Comparison of ENCODE assay signal across 9 cellular contexts in genomic region chr3:184812845-184813157, GRCh38. TPM values are rescaled to one million over a fixed set of nuclear protein-coding genes. Genes with fewer than 3 reads are reported as not detected.
DNase-seq lines count a peak whose midpoint lies in the region; ATAC-seq, FAIRE-seq and TF ChIP-seq lines count a peak whose summit lies in the region.
"Had no signal": no experiment of that assay in that cellular context is flagged by ENCODE, and none has a peak within 500 bp of the region (broad histone marks: within the 10 kb centered on the region; RNA-seq: fewer than 3 reads in every experiment).

No MANE protein-coding gene starts in this region.

- no peak overlapping the region for H2BK5ac ChIP-seq in mesenchymal stem cell (ENCODE audit: low read depth, low read length, poor library complexity, severe bottlenecking)

- peaks cover 6% of the 10 kb centered on the region for H3K36me3 Mint-ChIP-seq in activated naive CD4-positive, alpha-beta T cell treated with anti-CD3 and anti-CD28 coated beads, Interleukin-2, amount 50 U/mL, for 24 hours

- SMC1A ChIA-PET in GM12878 (lab: Charles Lee; ENCODE audit: uncharacterized antibody, unreplicated experiment) = interaction anchor here (2.9 kb wide), 1 partner anchor 11 kb away, joined by 24 read pairs; no protein-coding TSS in a partner anchor

- H3K4me1 ChIP-seq in GM12878 (ENCODE audit: control insufficient read depth, insufficient read depth, low read length) = peaks cover 16% of the 10 kb centered on the region
- peaks cover 5% of the 10 kb centered on the region for H3K4me1 ChIP-seq in mesenchymal stem cell (ENCODE audit: control insufficient read depth, insufficient read depth, low read depth, low read length)
- no peaks in the 10 kb centered on the region for H3K4me1 ChIP-seq in urinary bladder (ENCODE audit: insufficient read depth)

- in situ Hi-C loops in GM12878 (cut with MboI) = no loop called here

- FAIRE-seq in GM12878 (lab: Jason Lieb, UNC) = no peak

- H3K14ac ChIP-seq in mesenchymal stem cell (ENCODE audit: low read length in 2 of 2) = peak overlapping the region in 1 of 2 experiments; percentile 82

- BruUV-seq in GM12878 (replicated peaks; lab: Mats Ljungman, UMichigan) = no TSS peak

- H4K91ac ChIP-seq in mesenchymal stem cell (ENCODE audit: low read length) = peak overlapping the region; percentile 62

- no peak overlapping the region for H3K23ac ChIP-seq in mesenchymal stem cell (ENCODE audit: low read length in 2 of 2)

- H3K4me1 Mint-ChIP-seq in activated naive CD4-positive, alpha-beta T cell treated with anti-CD3 and anti-CD28 coated beads, Interleukin-2, amount 50 U/mL, for 24 hours = peaks cover 66% of the 10 kb centered on the region

- H3K9me3 ChIP-seq in GM12878 (replicated peaks; ENCODE audit: control insufficient read depth, insufficient read depth, low read length) (no peaks in the 10 kb centered on the region), mesenchymal stem cell (ENCODE audit: control insufficient read depth, low read length) (no peaks in the 10 kb centered on the region)

- intact Hi-C loops in GM12878 (cut with micrococcal nuclease; ENCODE audit: unreplicated experiment) = no loop called here

- 31% methylated on average over 7 of the region's 7 CpGs for WGBS in GM12878 (ENCODE audit: insufficient coverage, insufficient replicate concordance, low lambda C conversion rate, missing lambda C conversion rate)
- WGBS in mesenchymal stem cell = 29% methylated on average over 6 of the region's 7 CpGs
- 28% methylated on average over 7 of the region's 7 CpGs for WGBS in urinary bladder

- peak overlapping the region; percentile 63 for H3K27ac Mint-ChIP-seq in activated naive CD4-positive, alpha-beta T cell treated with anti-CD3 and anti-CD28 coated beads, Interleukin-2, amount 50 U/mL, for 24 hours

- peaks cover 31% of the 10 kb centered on the region for H3K79me1 ChIP-seq in mesenchymal stem cell (replicated peaks; ENCODE audit: low read length, poor library complexity, severe bottlenecking)

- CTCF ChIA-PET in GM12878 (lab: Yijun Ruan, JAX) = interaction anchor here (0.8 to 1.6 kb wide), 4 partner anchors 10 to 14 kb away, joined by 3 to 10 read pairs (median 4); no protein-coding TSS in a partner anchor

- H2AFZ ChIP-seq in GM12878 (ENCODE audit: control insufficient read depth, low read depth, low read length) (peak overlapping the region; percentile 98), mesenchymal stem cell (ENCODE audit: low read depth, low read length) (peak overlapping the region; percentile 68)

- no peak for TF ChIP-seq POLR2A in GM12878 (IDR thresholded peaks at IDR 0.05; ENCODE audit: low read depth, low read length)

- H3K4me3 Mint-ChIP-seq in activated naive CD4-positive, alpha-beta T cell treated with anti-CD3 and anti-CD28 coated beads, Interleukin-2, amount 50 U/mL, for 24 hours = peak overlapping the region; percentile 93

- RAD21 ChIA-PET in GM12878 (lab: Charles Lee; ENCODE audit: unreplicated experiment) = interaction anchor here (1.4 kb wide), 1 partner anchor 10 kb away, joined by 3 read pairs; no protein-coding TSS in a partner anchor

- H3K27ac ChIP-seq in GM12878 (ENCODE audit: control insufficient read depth, insufficient read depth) = peak overlapping the region; percentile 54; the same call in 1 of the 2 replicates
- H3K27ac ChIP-seq in mesenchymal stem cell (ENCODE audit: low read length, poor library complexity, severe bottlenecking) = no peak overlapping the region
- H3K27ac ChIP-seq in urinary bladder (ENCODE audit: low read depth) = no peak overlapping the region

- no peak overlapping the region for H2AK5ac ChIP-seq in mesenchymal stem cell (ENCODE audit: low read length, severe bottlenecking)

- H3K36me3 ChIP-seq in GM12878 (ENCODE audit: control insufficient read depth in 2 of 2, insufficient read depth in 2 of 2, low read length in 1 of 2) (no peaks in the 10 kb centered on the region), mesenchymal stem cell (ENCODE audit: control insufficient read depth in 1 of 2, insufficient read depth in 2 of 2, low read depth in 1 of 2, low read length in 2 of 2) (peaks cover 2 to 17% of the 10 kb centered on the region in 2 experiments), urinary bladder (ENCODE audit: insufficient read depth) (no peaks in the 10 kb centered on the region)

- H2BK12ac ChIP-seq in mesenchymal stem cell (ENCODE audit: low read length in 2 of 2) = peak overlapping the region in 1 of 2 experiments; percentile 86

- H3K27me3 Mint-ChIP-seq in activated naive CD4-positive, alpha-beta T cell treated with anti-CD3 and anti-CD28 coated beads, Interleukin-2, amount 50 U/mL, for 24 hours = no peaks in the 10 kb centered on the region

- no peaks in the 10 kb centered on the region for H3K9me3 Mint-ChIP-seq in activated naive CD4-positive, alpha-beta T cell treated with anti-CD3 and anti-CD28 coated beads, Interleukin-2, amount 50 U/mL, for 24 hours

- peak overlapping the region; percentile 97 for H3K4me2 ChIP-seq in GM12878 (ENCODE audit: control insufficient read depth, insufficient read depth)
- peak overlapping the region; percentile 93 for H3K4me2 ChIP-seq in mesenchymal stem cell (ENCODE audit: low read length, poor library complexity, severe bottlenecking)

- H4K20me1 ChIP-seq in GM12878 (ENCODE audit: control insufficient read depth, insufficient read depth) = no peaks in the 10 kb centered on the region

- H3K27me3 ChIP-seq in GM12878 (replicated peaks in 1 of 2; ENCODE audit: control insufficient read depth in 2 of 2, insufficient read depth in 2 of 2, low read length in 1 of 2) (no peaks in the 10 kb centered on the region), mesenchymal stem cell (ENCODE audit: control insufficient read depth in 1 of 2, insufficient read depth in 1 of 2, low read length in 2 of 2) (no peaks in the 10 kb centered on the region)

- POLR2A ChIA-PET in GM12878 (lab: Charles Lee) = interaction anchor here (1.0 kb wide), 1 partner anchor 222 kb away, joined by 3 read pairs; no protein-coding TSS in a partner anchor

- ATAC-seq in GM12878 = peak; percentile 29; the same call in 2 of the 3 replicates
- ATAC-seq in GM21515 (IDR thresholded peaks at IDR 0.05; ENCODE audit: unreplicated experiment) = no peak

- no peak for TF ChIP-seq RAD21 in GM12878 (IDR thresholded peaks at IDR 0.05; ENCODE audit: insufficient read depth, low read depth, low read length)

- H3K4ac ChIP-seq in mesenchymal stem cell (ENCODE audit: low read depth in 1 of 2, low read length in 2 of 2) = peak overlapping the region in 1 of 2 experiments; percentile 1

- peaks cover 18% of the 10 kb centered on the region for H3K79me2 ChIP-seq in GM12878 (ENCODE audit: control insufficient read depth, insufficient read depth, low read length)

- H3K18ac ChIP-seq in mesenchymal stem cell (ENCODE audit: low read depth in 1 of 2, low read length in 2 of 2) = peak overlapping the region; percentile 71 to 86

- H3K4me3 ChIP-seq in GM12878 = peak overlapping the region; percentile 74
- peak overlapping the region; percentile 93 for H3K4me3 ChIP-seq in mesenchymal stem cell (ENCODE audit: insufficient read depth in 1 of 2, low read depth in 1 of 2, low read length in 2 of 2)
- H3K4me3 ChIP-seq in urinary bladder (ENCODE audit: low read depth, low read length) = peak overlapping the region; percentile 73

- no peak for TF ChIP-seq EP300 in GM12878 (IDR thresholded peaks at IDR 0.05; ENCODE audit: borderline replicate concordance in 1 of 2, control insufficient read depth in 1 of 2, low read depth in 2 of 2, low read length in 2 of 2)

- no peak for DNase-seq in activated naive CD4-positive, alpha-beta T cell treated with Interleukin-2 at 50 U/mL for 16 hours
- no peak for DNase-seq in GM12878 (ENCODE audit: low read depth, low spot score)
- DNase-seq in mesenchymal stem cell = no peak
- no peak for DNase-seq in NCI-H2029 (lab: John Stamatoyannopoulos, UW)
- DNase-seq in HPDE6-E6E7 (ENCODE audit: extremely low spot score) = no peak
- DNase-seq: occipital lobe had no signal

- H4K8ac ChIP-seq in mesenchymal stem cell (ENCODE audit: low read length) = peak overlapping the region; percentile 58

- peak overlapping the region; percentile 61 for H3K9ac ChIP-seq in GM12878 (ENCODE audit: control insufficient read depth, insufficient read depth, low read length)
- peak overlapping the region; percentile 92 for H3K9ac ChIP-seq in mesenchymal stem cell (ENCODE audit: low read length)

- no peak for TF ChIP-seq CTCF in GM12878 (IDR thresholded peaks at IDR 0.05 in 2 of 3, conservative IDR thresholded peaks at IDR 0.05 in 1 of 3; ENCODE audit: control insufficient read depth in 2 of 3, extremely low read depth in 1 of 3, insufficient read depth in 1 of 3, low read depth in 3 of 3, low read length in 3 of 3)

- H2BK15ac ChIP-seq in mesenchymal stem cell (ENCODE audit: low read depth, poor library complexity, severe bottlenecking) = no peak overlapping the region

- no peak overlapping the region for H2BK120ac ChIP-seq in mesenchymal stem cell (ENCODE audit: low read depth, low read length)

TF ChIP-seq in GM12878, 131 proteins besides CTCF, POLR2A, EP300 and RAD21 (continues in another document):
- TF ChIP-seq TCF7 (IDR thresholded peaks at IDR 0.05; ENCODE audit: borderline replicate concordance) = no peak
- no peak for TF ChIP-seq PML (IDR thresholded peaks at IDR 0.05; ENCODE audit: low read length)
- no peak for TF ChIP-seq ZNF384 (IDR thresholded peaks at IDR 0.05; ENCODE audit: borderline replicate concordance, low read depth, low read length)

RNA-seq across cellular contexts. Expression of gene VPS8, which starts 0.8 kb away (rescaled TPM):
- 402 and 419 TPM in 2 replicates for total RNA-seq in GM12878 (2013; cell fraction: nucleolus; rRNA removed)
- total RNA-seq in GM12878 (2014; rRNA removed) (23.2 and 35.9 TPM in 2 replicates), GM12878 (2014; rRNA removed; fragmentation: Illumina TruSeq; extraction: Trizol) (34.7 and 35.5 TPM in 2 replicates), GM12878 (2021) (27.6 and 29.3 TPM in 2 replicates), urinary bladder (200 TPM)
- polyA plus RNA-seq in GM12878 (2011; ENCODE audit: low read depth) = 11.3 TPM
- polyA plus RNA-seq in GM12878 (2011; rRNA removed) (32.7 and 50.5 TPM in 2 replicates), GM12878 (2014; fragmentation: Illumina TruSeq; extraction: Trizol) (18.4 and 24.1 TPM in 2 replicates), GM12878 (2014; fragmentation: Nextera tagmentation; extraction: Ambion mirVana) (10 to 100 TPM in 1 of 2 experiments, 1 to 10 TPM in 1; 8.9 to 11.4 TPM), GM12878 (2014; rRNA removed) (14.5 and 17.5 TPM in 2 replicates), GM12878 (2016; fragmentation: Nextera tagmentation; extraction: Ambion mirVana) (10 to 100 TPM; 18.7 to 23.9 TPM), urinary bladder (14.0 TPM)
- polyA plus RNA-seq in GM12878 (2011; cell fraction: cytosol; rRNA removed) = 11.0 and 12.0 TPM in 2 replicates
- 72.5 and 77.4 TPM in 2 replicates for polyA plus RNA-seq in GM12878 (2011; cell fraction: nucleus; rRNA removed)
- polyA plus RNA-seq in GM12878 (2012) = 12.1 and 13.5 TPM in 2 replicates
- 72.2 and 93.0 TPM in 2 replicates for polyA minus RNA-seq in GM12878 (2011; rRNA and poly(A)+ RNA removed)
- polyA minus RNA-seq in GM12878 (2011; cell fraction: cytosol; rRNA and poly(A)+ RNA removed) = 13.5 and 15.2 TPM in 2 replicates
- polyA minus RNA-seq in GM12878 (2011; cell fraction: nucleus; rRNA and poly(A)+ RNA removed) = 135 and 225 TPM in 2 replicates
- polyA plus RNA-seq in mesenchymal stem cell (2013, experiment 1 of 2) = 13.9 TPM
- polyA plus RNA-seq in mesenchymal stem cell (2013, experiment 2 of 2) = 15.3 TPM
